In genomic region chr3:194103475-194103874, GRCh38 we compare ENCODE assay signal across 9 cellular contexts. TPM values are rescaled to one million over a fixed set of nuclear protein-coding genes. Genes with fewer than 3 reads are reported as not detected.
DNase-seq lines count a peak whose midpoint lies in the region; ATAC-seq and FAIRE-seq lines count a peak whose summit lies in the region.
"Had no signal": no experiment of that assay in that cellular context is flagged by ENCODE, and none has a peak within 500 bp of the region (broad histone marks: within the 10 kb centered on the region; RNA-seq: fewer than 3 reads in every experiment).

No MANE protein-coding gene starts in this region.

- peak; percentile 44 for FAIRE-seq in GM18507 (lab: Jason Lieb, UNC)

- H3K4me3 Mint-ChIP-seq in naive thymus-derived CD8-positive, alpha-beta T cell: no peak overlapping the region

- peaks cover 0 to 52% (median 5%) of the 10 kb centered on the region in 5 donors for H3K27me3 Mint-ChIP-seq in naive thymus-derived CD8-positive, alpha-beta T cell

- H3K36me3 Mint-ChIP-seq in naive thymus-derived CD8-positive, alpha-beta T cell: no peaks in the 10 kb centered on the region

- H3K9me3 Mint-ChIP-seq in naive thymus-derived CD8-positive, alpha-beta T cell: no peaks in the 10 kb centered on the region

- peaks cover 5 to 71% (median 10%) of the 10 kb centered on the region in 4 donors for H3K4me1 Mint-ChIP-seq in naive thymus-derived CD8-positive, alpha-beta T cell

- H3K27ac Mint-ChIP-seq in naive thymus-derived CD8-positive, alpha-beta T cell: peak overlapping the region in 7 of 10 donors; percentile 4 to 91 (median 64)

- POLR2A ChIA-PET in naive thymus-derived CD8-positive, alpha-beta T cell (lab: Charles Lee): interaction anchor here (0.6 to 0.7 kb wide), 2 partner anchors 147 to 385 kb away, joined by 4 to 5 read pairs; no protein-coding TSS in a partner anchor

- DNase-seq in GM18507 (ENCODE audit: extremely low spot score, insufficient read length, low read depth) (peak; percentile 22), activated T-cell treated with anti-CD3 and anti-CD28 coated beads for 4 hours (peak; percentile 21), NCI-H446 treated with DMSO at 0.1 percent for 48 hours (lab: John Stamatoyannopoulos, UW) (no peak), amygdala (lab: John Stamatoyannopoulos, UW) (no peak)
- peak; percentile 11 to 82 (median 61) for DNase-seq in naive thymus-derived CD8-positive, alpha-beta T cell
- DNase-seq: aorta, left ventricle myocardium superior had no signal

- peak; percentile 28 for ATAC-seq in HG02973 (IDR thresholded peaks at IDR 0.05; ENCODE audit: unreplicated experiment)
- peak; percentile 98 to 100 for ATAC-seq in naive thymus-derived CD8-positive, alpha-beta T cell
- no peak for ATAC-seq in HG03097 (IDR thresholded peaks at IDR 0.05; ENCODE audit: low FRiP score, unreplicated experiment)
- ATAC-seq: left ventricle myocardium superior had no signal

RNA-seq across cellular contexts. Expression of gene HES1, which starts 32.5 kb away (rescaled TPM):
- not detected for total RNA-seq in naive thymus-derived CD8-positive, alpha-beta T cell
- not detected for polyA plus RNA-seq in naive thymus-derived CD8-positive, alpha-beta T cell

Comparison
In these comparisons a context has a peak if more than half of its experiments do, and no peak if none do; other contexts are left out.
1. DNase-seq: peak in GM18507 (single experiment), activated T-cell treated with anti-CD3 and anti-CD28 coated beads for 4 hours (single experiment) and naive thymus-derived CD8-positive, alpha-beta T cell (10 of 10); none in NCI-H446 treated with DMSO at 0.1 percent for 48 hours (single experiment) and amygdala (0 of 56).